In genomic region chr17:59504821-59505220, GRCh38 we compare ENCODE assay signal across 17 cellular contexts.
A peak's percentile ranks its signal among the peaks of the same experiment; 100 is the strongest.
DNase-seq lines count a peak whose midpoint lies in the region; ATAC-seq, FAIRE-seq and TF ChIP-seq lines count a peak whose summit lies in the region.
"Had no signal": no experiment of that assay in that cellular context is flagged by ENCODE, and none has a peak within 500 bp of the region (broad histone marks: within the 10 kb centered on the region; RNA-seq: fewer than 3 reads in every experiment).

No MANE protein-coding gene starts in this region.

- WGBS in H1 (ENCODE audit: extremely low coverage in 1 of 2, insufficient coverage in 1 of 2, insufficient read length in 1 of 2, insufficient replicate concordance in 2 of 2, low coverage in 1 of 2, low lambda C conversion rate in 2 of 2, missing lambda C conversion rate in 1 of 2), 2 experiments, result 81% methylated on average over 4 of the region's 4 CpGs; no CpG with 5 or more reads in 1 of the 2 experiments

- no peak overlapping the region for H2BK120ac ChIP-seq in H1 (replicated peaks; ENCODE audit: low read depth, low read length)

- CTCF ChIA-PET in H1 (lab: Charles Lee; ENCODE audit: partially characterized antibody), result interaction anchor here (1.8 kb wide), 1 partner anchor 10 kb away, joined by 3 read pairs; no protein-coding TSS in a partner anchor
- CTCF ChIA-PET in activated naive CD4-positive, alpha-beta T cell treated with anti-CD3 and anti-CD28 coated beads for 36 hours (lab: Charles Lee), result no interaction called here

- TF ChIP-seq EP300 in H1 (IDR thresholded peaks at IDR 0.05; ENCODE audit: borderline replicate concordance in 1 of 2, low read depth in 2 of 2, low read length in 2 of 2), result no peak

- no peak for ATAC-seq in HG03442 (IDR thresholded peaks at IDR 0.05; ENCODE audit: unreplicated experiment)
- ATAC-seq in omental fat pad (ENCODE audit: low FRiP score), result no peak
- ATAC-seq: CD8-positive, alpha-beta T cell; GM12878 had no signal

- H3K27me3 Mint-ChIP-seq in neural crest cell (ENCODE audit: low read depth), result no peaks in the 10 kb centered on the region
- H3K27me3 Mint-ChIP-seq in activated naive CD4-positive, alpha-beta T cell treated with anti-CD3 and anti-CD28 coated beads for 36 hours (ENCODE audit: low read depth), result no peaks in the 10 kb centered on the region

- POLR2A ChIA-PET in H1 (lab: Charles Lee; ENCODE audit: partially characterized antibody), result no interaction called here

- H3K27ac ChIP-seq in H1 (ENCODE audit: low read depth, low read length), result no peak overlapping the region
- H3K27ac ChIP-seq: BLaER1 treated with 17β-estradiol and CSF1 and Interleukin-3, amounts not matched to agents 10 nM and 100 nM had no signal

- H3K27me3 ChIP-seq in H1 (replicated peaks in 1 of 4; ENCODE audit: control insufficient read depth in 3 of 4, extremely low read depth in 1 of 4, insufficient read depth in 3 of 4, low read length in 3 of 4), result no peaks in the 10 kb centered on the region
- H3K27me3 ChIP-seq: BLaER1 treated with 17β-estradiol and CSF1 and Interleukin-3, amounts not matched to agents 10 nM and 100 nM had no signal

- H3K18ac ChIP-seq in H1 (ENCODE audit: extremely low read depth, low read length), result no peak overlapping the region

- H3K36me3 ChIP-seq in H1 (ENCODE audit: control insufficient read depth in 2 of 4, insufficient read depth in 4 of 4, low read length in 3 of 4), result no peaks in the 10 kb centered on the region
- H3K36me3 ChIP-seq: BLaER1 treated with 17β-estradiol and CSF1 and Interleukin-3, amounts not matched to agents 10 nM and 100 nM had no signal

- no peak overlapping the region for H3K4me3 ChIP-seq in H1 (ENCODE audit: extremely low read depth in 1 of 4, insufficient read depth in 2 of 4, low read depth in 3 of 4, low read length in 4 of 4)
- H3K4me3 ChIP-seq: BLaER1 treated with 17β-estradiol and CSF1 and Interleukin-3, amounts not matched to agents 10 nM and 100 nM; GM12878 had no signal

- no peak for TF ChIP-seq RAD21 in H1 (IDR thresholded peaks at IDR 0.05 in 1 of 2, conservative IDR thresholded peaks at IDR 0.05 in 1 of 2; ENCODE audit: low read depth in 2 of 2, low read length in 2 of 2)

- no peaks in the 10 kb centered on the region for H3K36me3 Mint-ChIP-seq in neural crest cell (ENCODE audit: low read depth)
- H3K36me3 Mint-ChIP-seq in activated naive CD4-positive, alpha-beta T cell treated with anti-CD3 and anti-CD28 coated beads for 36 hours (ENCODE audit: low read depth), result no peaks in the 10 kb centered on the region
- H3K36me3 Mint-ChIP-seq: CD8-positive, alpha-beta T cell had no signal

- H3K4me2 ChIP-seq in H1 (ENCODE audit: insufficient read depth in 1 of 2, low read depth in 2 of 2, low read length in 2 of 2), result no peak overlapping the region
- H3K4me2 ChIP-seq: BLaER1 treated with 17β-estradiol and CSF1 and Interleukin-3, amounts not matched to agents 10 nM and 100 nM had no signal

- H3K14ac ChIP-seq in H1 (ENCODE audit: insufficient read length), result no peak overlapping the region

- no peak overlapping the region for H4K5ac ChIP-seq in H1 (ENCODE audit: insufficient read length, low read depth, low read length)

- no peak for TF ChIP-seq POLR2A in H1 (IDR thresholded peaks at IDR 0.05; ENCODE audit: control extremely low read depth in 1 of 2, low read depth in 2 of 2, low read length in 2 of 2)

- H3K4me3 Mint-ChIP-seq in neural crest cell, result no peak overlapping the region
- no peak overlapping the region for H3K4me3 Mint-ChIP-seq in activated naive CD4-positive, alpha-beta T cell treated with anti-CD3 and anti-CD28 coated beads for 36 hours
- H3K4me3 Mint-ChIP-seq: CD8-positive, alpha-beta T cell; H9 had no signal

- no peak overlapping the region for H2AFZ ChIP-seq in H1 (ENCODE audit: low read length)

- no peaks in the 10 kb centered on the region for H4K20me1 ChIP-seq in H1 (replicated peaks in 1 of 2; ENCODE audit: control insufficient read depth in 1 of 2, insufficient read depth in 2 of 2, low read length in 2 of 2)
- H4K20me1 ChIP-seq: BLaER1 treated with 17β-estradiol and CSF1 and Interleukin-3, amounts not matched to agents 10 nM and 100 nM had no signal

- peaks cover 0 to 5% of the 10 kb centered on the region in 2 experiments; a peak in 1 of 4 replicates for H3K9me3 ChIP-seq in H1 (ENCODE audit: insufficient read depth in 2 of 2, low read depth in 1 of 2, low read length in 1 of 2)

- H3K23me2 ChIP-seq in H1 (ENCODE audit: low read depth, low read length), result no peaks in the 10 kb centered on the region

- no peaks in the 10 kb centered on the region for H3K4me1 ChIP-seq in H1 (replicated peaks in 1 of 4; ENCODE audit: control insufficient read depth in 3 of 4, insufficient read depth in 4 of 4, low read length in 3 of 4)

- H3K79me1 ChIP-seq in H1 (ENCODE audit: low read depth, low read length), result no peaks in the 10 kb centered on the region

- H3K23ac ChIP-seq in H1 (ENCODE audit: insufficient read length), result no peak overlapping the region

- no peaks in the 10 kb centered on the region for H3K79me2 ChIP-seq in H1 (ENCODE audit: control insufficient read depth in 1 of 2, insufficient read depth in 2 of 2, low read length in 2 of 2)

- H4K8ac ChIP-seq in H1 (ENCODE audit: extremely low read depth, insufficient read depth, low read length), result no peak overlapping the region

- H3K4ac ChIP-seq in H1 (replicated peaks; ENCODE audit: insufficient read length, low read depth, low read length), result no peak overlapping the region

- no peak overlapping the region for H4K91ac ChIP-seq in H1 (replicated peaks; ENCODE audit: insufficient read length, low read length)

- H2BK15ac ChIP-seq in H1 (ENCODE audit: low read length), result no peak overlapping the region

- H3K4me1 Mint-ChIP-seq in neural crest cell, result peaks cover 5% of the 10 kb centered on the region
- H3K4me1 Mint-ChIP-seq in activated naive CD4-positive, alpha-beta T cell treated with anti-CD3 and anti-CD28 coated beads for 36 hours (ENCODE audit: low read depth), result no peaks in the 10 kb centered on the region

- TF ChIP-seq CTCF in H1 (IDR thresholded peaks at IDR 0.05; ENCODE audit: control extremely low read depth in 1 of 3, insufficient read depth in 1 of 3, low read depth in 1 of 3, low read length in 3 of 3) (no peak), neural crest cell (conservative IDR thresholded peaks at IDR 0.05) (no peak), omental fat pad (IDR thresholded peaks at IDR 0.05) (no peak)

- no peak overlapping the region for H3K56ac ChIP-seq in H1 (replicated peaks; ENCODE audit: insufficient read length, low read depth, low read length)

- no peak overlapping the region for H2AK5ac ChIP-seq in H1 (ENCODE audit: low read depth, low read length)

- no peak overlapping the region for H2BK20ac ChIP-seq in H1 (ENCODE audit: low read length)

- H3K9me3 Mint-ChIP-seq in neural crest cell, result peaks cover 5% of the 10 kb centered on the region
- no peaks in the 10 kb centered on the region for H3K9me3 Mint-ChIP-seq in activated naive CD4-positive, alpha-beta T cell treated with anti-CD3 and anti-CD28 coated beads for 36 hours
- H3K9me3 Mint-ChIP-seq: CD8-positive, alpha-beta T cell; H9 had no signal

- peak; percentile 18 for DNase-seq in activated CD8-positive, alpha-beta memory T cell treated with anti-CD3 and anti-CD28 coated beads, Interleukin-2, amount 50 U/mL, for 48 hours
- no peak for DNase-seq in activated CD8-positive, alpha-beta memory T cell treated with anti-CD3 and anti-CD28 coated beads, Interleukin-2, amount 50 U/mL, for 4 hours
- DNase-seq in H1 (ENCODE audit: low read depth in 1 of 2, low spot score in 2 of 2) (no peak), neural crest cell (ENCODE audit: low read depth, low spot score) (no peak), omental fat pad (ENCODE audit: low spot score) (no peak)
- no peak for DNase-seq in activated naive CD4-positive, alpha-beta T cell treated with anti-CD3 and anti-CD28 coated beads for 36 hours
- DNase-seq: 8988T; CD8-positive, alpha-beta T cell; DMS 273 treated with DMSO at 0.1 percent for 48 hours; DMS53; DND-41; EL; GOT3; H9 had no signal

- intact Hi-C loops in activated naive CD4-positive, alpha-beta T cell treated with anti-CD3 and anti-CD28 coated beads for 36 hours (cut with micrococcal nuclease), result no loop called here

- peak overlapping the region; percentile 58 for H3K27ac Mint-ChIP-seq in neural crest cell (ENCODE audit: unreplicated experiment)
- no peak overlapping the region for H3K27ac Mint-ChIP-seq in activated naive CD4-positive, alpha-beta T cell treated with anti-CD3 and anti-CD28 coated beads for 36 hours
- H3K27ac Mint-ChIP-seq: CD8-positive, alpha-beta T cell; H9 had no signal

- FAIRE-seq in H1 (lab: Jason Lieb, UNC), result no peak
- FAIRE-seq: GM12878 had no signal

- H2BK12ac ChIP-seq in H1 (ENCODE audit: low read depth, low read length), result 0 out of 2 replicates have a peak overlapping the region, but pooled peaks have one; percentile 39

- no peak overlapping the region for H3K9ac ChIP-seq in H1 (replicated peaks in 1 of 4; ENCODE audit: extremely low read depth in 1 of 4, low read depth in 3 of 4, low read length in 3 of 4)
- H3K9ac ChIP-seq: BLaER1 treated with 17β-estradiol and CSF1 and Interleukin-3, amounts not matched to agents 10 nM and 100 nM had no signal

- no peak overlapping the region for H2BK5ac ChIP-seq in H1 (ENCODE audit: low read depth, low read length)

TF ChIP-seq in H1, 55 proteins besides CTCF, POLR2A, EP300 and RAD21 (continues in another document):
- no peak for TF ChIP-seq E2F6 (IDR thresholded peaks at IDR 0.05)
- no peak for TF ChIP-seq MAX (IDR thresholded peaks at IDR 0.05)
- TF ChIP-seq CEBPB (IDR thresholded peaks at IDR 0.05; ENCODE audit: low read depth, low read length), result no peak
- no peak for TF ChIP-seq TAF7 (optimal IDR thresholded peaks at IDR 0.05; ENCODE audit: borderline replicate concordance, low read depth, low read length)
- TF ChIP-seq BACH1 (IDR thresholded peaks at IDR 0.05; ENCODE audit: low read length), result no peak
- TF ChIP-seq EGR1 (IDR thresholded peaks at IDR 0.05; ENCODE audit: borderline replicate concordance, low read depth, low read length), result no peak
- no peak for TF ChIP-seq POLR2AphosphoS5 (IDR thresholded peaks at IDR 0.05; ENCODE audit: low read depth, low read length)
- no peak for TF ChIP-seq SP4 (IDR thresholded peaks at IDR 0.05; ENCODE audit: low read length)
- no peak for TF ChIP-seq BRCA1 (IDR thresholded peaks at IDR 0.05; ENCODE audit: low read depth, low read length)
